8 cellular contexts compared by ENCODE assay signal in the genomic region with DNA sequence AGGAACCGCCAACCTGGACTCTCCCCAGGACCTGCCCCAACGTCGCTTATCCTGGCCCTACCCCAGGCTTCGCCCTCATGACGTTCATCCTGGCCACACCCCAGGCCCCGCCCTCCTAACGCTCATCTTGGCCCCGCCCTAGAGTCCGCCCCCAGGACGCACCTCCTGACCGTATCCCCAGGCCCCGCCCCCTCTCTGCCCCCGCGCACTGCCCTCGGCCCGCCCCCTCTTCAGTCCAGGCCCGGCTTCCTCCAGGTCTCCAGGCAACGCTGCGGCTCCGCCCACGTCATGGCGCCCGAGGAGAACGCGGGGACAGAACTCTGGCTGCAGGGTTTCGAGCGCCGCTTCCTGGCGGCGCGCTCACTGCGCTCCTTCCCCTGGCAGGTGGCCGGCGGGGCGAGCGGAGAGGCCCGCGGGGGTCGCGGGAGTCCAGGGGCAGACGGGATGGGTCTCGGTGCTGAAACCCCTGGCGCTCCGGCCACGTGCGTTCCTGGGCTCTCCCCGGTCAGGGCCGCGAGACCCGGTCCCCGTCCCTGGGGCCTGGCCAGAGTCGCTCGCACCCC. TPM values are rescaled to one million over a fixed set of nuclear protein-coding genes. Genes with fewer than 3 reads are reported as not detected.
DNase-seq lines count a peak whose midpoint lies in the region; ATAC-seq and TF ChIP-seq lines count a peak whose summit lies in the region.
"Not testable (repeated sequence)": the region's sequence is repeated elsewhere in the genome, so short reads cannot be mapped to it uniquely, and the experiment has no call there.

No MANE protein-coding gene starts in this region.

- peak overlapping the region; percentile 79 for H3K27ac Mint-ChIP-seq in type B pancreatic cell

- DNase-seq in NCI-H748 (lab: John Stamatoyannopoulos, UW; ENCODE audit: unreplicated experiment) (peak; percentile 93), cerebellar nuclear complex (lab: John Stamatoyannopoulos, UW) (peak; percentile 82 to 96), iPS-NIHi11 (ENCODE audit: low spot score) (peak; percentile 69), retinal pigment epithelial cell (ENCODE audit: low read depth) (peak; percentile 94), type B pancreatic cell (ENCODE audit: extremely low spot score, unreplicated experiment) (peak; percentile 91)
- DNase-seq in activated CD4-positive, alpha-beta T cell treated with anti-CD3 and anti-CD28 coated beads, Interleukin-2, amount 50 U/mL, for 4 hours, result peak; percentile 95 to 97

- peak; percentile 98 for ATAC-seq in HG03457 (IDR thresholded peaks at IDR 0.05; ENCODE audit: unreplicated experiment)

- H3K4me3 ChIP-seq in GM08714 (ENCODE audit: low read length), result peak overlapping the region; percentile 6; the same call in 1 of the 2 replicates
- H3K4me3 ChIP-seq in retinal pigment epithelial cell (ENCODE audit: low read length), result peak overlapping the region; percentile 56

- not testable (repeated sequence) for H3K4me1 Mint-ChIP-seq in type B pancreatic cell (ENCODE audit: unreplicated experiment)

- not testable (repeated sequence) for TF ChIP-seq CTCF in retinal pigment epithelial cell (conservative IDR thresholded peaks at IDR 0.05; ENCODE audit: low read depth, low read length); type B pancreatic cell (conservative IDR thresholded peaks at IDR 0.05)

- H3K27me3 Mint-ChIP-seq in type B pancreatic cell, result not testable (repeated sequence)

- not testable (repeated sequence) for H3K36me3 Mint-ChIP-seq in type B pancreatic cell

- not testable (repeated sequence) for H3K9me3 Mint-ChIP-seq in type B pancreatic cell

- H3K4me3 Mint-ChIP-seq in type B pancreatic cell, result peak overlapping the region; percentile 87

RNA-seq across cellular contexts. Expression of a gene that starts 17.1 kb away (rescaled TPM):
- not detected in 2 replicates for total RNA-seq in type B pancreatic cell (ENCODE audit: low replicate concordance)

RNA-seq across cellular contexts. Expression of a gene that starts 57.4 kb away (rescaled TPM):
- not detected in 2 replicates for total RNA-seq in type B pancreatic cell (ENCODE audit: low replicate concordance)

Comparison
In these comparisons a context has a peak if more than half of its experiments do, and no peak if none do; other contexts are left out.
1. Peak in every context shown above with its lines: DNase-seq, ATAC-seq and H3K4me3 ChIP-seq.